29 cellular contexts compared by ENCODE assay signal in genomic region chr5:104947061-104947460, GRCh38.
"Had no signal": no experiment of that assay in that cellular context is flagged by ENCODE, and none has a peak within 500 bp of the region (broad histone marks: within the 10 kb centered on the region; RNA-seq: fewer than 3 reads in every experiment).

No MANE protein-coding gene starts in this region.

- H2AFZ ChIP-seq: neural progenitor cell, parathyroid adenoma had no signal

- H3K4me1 ChIP-seq: neural progenitor cell, parathyroid adenoma, psoas muscle, right lobe of liver, suprapubic skin, testis, tibial artery, upper lobe of right lung, uterus had no signal

- H3K4me1 Mint-ChIP-seq: natural killer cell; nephron; stimulated activated memory B cell treated with anti-CD40 and anti-IgM and Interleukin-4, amounts not matched to agents 10 μg/mL and 1 μg/mL and 100 μg/mL, for 72 hours; stimulated activated naive CD8-positive, alpha-beta T cell treated with anti-CD3 and anti-CD28 coated beads, Interleukin-15, amount 100 ng/mL, for 72 hours had no signal

- H3K36me3 Mint-ChIP-seq: neural progenitor cell; stimulated activated memory B cell treated with anti-CD40 and anti-IgM and Interleukin-4, amounts not matched to agents 10 μg/mL and 1 μg/mL and 100 μg/mL, for 72 hours; type B pancreatic cell had no signal

- DNase-seq: natural killer cell; occipital lobe; ovary; posterior cingulate gyrus; psoas muscle; right cardiac atrium; right lobe of liver; sigmoid colon; small intestine; stimulated activated CD4-positive, alpha-beta T cell treated with anti-CD3 and anti-CD28 coated beads, Interleukin-15, amount 100 ng/mL, for 24 hours; stimulated activated CD4-positive, alpha-beta T cell treated with anti-CD3 and anti-CD28 coated beads, Interleukin-2, amount 100 ng/mL, for 24 hours; stimulated activated CD4-positive, alpha-beta T cell treated with anti-CD3 and anti-CD28 coated beads, Interleukin-2, amount 100 ng/mL, for 48 hours; stimulated activated CD4-positive, alpha-beta T cell treated with anti-CD3 and anti-CD28 coated beads, Interleukin-4, amount 100 ng/mL, for 24 hours; stimulated activated naive CD4-positive, alpha-beta T cell; stimulated activated naive CD8-positive, alpha-beta T cell treated with anti-CD3 and anti-CD28 coated beads, Interleukin-15, amount 100 ng/mL, for 72 hours; stimulated activated naive CD8-positive, alpha-beta T cell treated with anti-CD3 and anti-CD28 coated beads, Interleukin-15, Interleukin-2, amounts not matched to agents 100 U/mL and 50 U/mL, for 24 hours; substantia nigra; testis; tibial artery; transverse colon; upper lobe of right lung; uterus had no signal

- H3K4me2 ChIP-seq: neural progenitor cell had no signal

- H3K4me3 ChIP-seq: neural progenitor cell, ovary, psoas muscle, right lobe of liver, sigmoid colon, suprapubic skin, testis, tibial artery, transverse colon, upper lobe of right lung, uterus had no signal

- H3K27ac Mint-ChIP-seq: natural killer cell; nephron; neural progenitor cell; progenitor cell of endocrine pancreas; stimulated activated memory B cell treated with anti-CD40 and anti-IgM and Interleukin-4, amounts not matched to agents 10 μg/mL and 1 μg/mL and 100 μg/mL, for 72 hours; stimulated activated naive CD8-positive, alpha-beta T cell treated with anti-CD3 and anti-CD28 coated beads, Interleukin-15, amount 100 ng/mL, for 72 hours; type B pancreatic cell had no signal

- H3K9me3 Mint-ChIP-seq: type B pancreatic cell had no signal

- ATAC-seq: natural killer cell; psoas muscle; right cardiac atrium; right lobe of liver; stimulated activated memory B cell treated with anti-CD40 and anti-IgM and Interleukin-4, amounts not matched to agents 10 μg/mL and 1 μg/mL and 100 μg/mL, for 72 hours; stimulated activated naive CD8-positive, alpha-beta T cell treated with anti-CD3 and anti-CD28 coated beads, Interleukin-15, amount 100 ng/mL, for 72 hours; stimulated activated naive CD8-positive, alpha-beta T cell treated with anti-CD3 and anti-CD28 coated beads, Interleukin-15, Interleukin-2, amounts not matched to agents 100 U/mL and 50 U/mL, for 24 hours; upper lobe of right lung had no signal

- H3K9me3 ChIP-seq: ovary, psoas muscle, right lobe of liver, sigmoid colon, testis, tibial artery, transverse colon, upper lobe of right lung, uterus had no signal

- H3K36me3 ChIP-seq: neural progenitor cell, ovary, right lobe of liver, sigmoid colon, suprapubic skin, tibial artery, transverse colon, upper lobe of right lung, uterus had no signal

- H3K27ac ChIP-seq: neural progenitor cell, ovary, parathyroid adenoma, psoas muscle, right lobe of liver, sigmoid colon, suprapubic skin, testis, tibial artery, transverse colon, upper lobe of right lung, uterus had no signal

- H3K79me2 ChIP-seq: parathyroid adenoma had no signal

- H3K27me3 ChIP-seq: neural progenitor cell, ovary, right lobe of liver, sigmoid colon, suprapubic skin, testis, tibial artery, transverse colon, upper lobe of right lung, uterus had no signal

- H3K4me3 Mint-ChIP-seq: natural killer cell; nephron; neural progenitor cell; stimulated activated memory B cell treated with anti-CD40 and anti-IgM and Interleukin-4, amounts not matched to agents 10 μg/mL and 1 μg/mL and 100 μg/mL, for 72 hours; stimulated activated naive CD8-positive, alpha-beta T cell treated with anti-CD3 and anti-CD28 coated beads, Interleukin-15, amount 100 ng/mL, for 72 hours; type B pancreatic cell had no signal
